25 cellular contexts compared by ENCODE assay signal in genomic region chr7:120732256-120732655, GRCh38.
"Had no signal": no experiment of that assay in that cellular context is flagged by ENCODE, and none has a peak within 500 bp of the region (broad histone marks: within the 10 kb centered on the region; RNA-seq: fewer than 3 reads in every experiment).

No MANE protein-coding gene starts in this region.

- H3K36me3 Mint-ChIP-seq: activated CD8-positive, alpha-beta memory T cell treated with anti-CD3 and anti-CD28 coated beads, Interleukin-2, amount 10 ng/mL, durations not matched to agents 7 days and 5 days; activated naive CD4-positive, alpha-beta T cell treated with anti-CD3 and anti-CD28 coated beads, Interleukin-2, amount 50 U/mL, for 72 hours; naive B cell had no signal

- H3K4me3 Mint-ChIP-seq: activated CD4-positive, alpha-beta T cell treated with anti-CD3 and anti-CD28 coated beads for 36 hours; activated CD8-positive, alpha-beta memory T cell treated with anti-CD3 and anti-CD28 coated beads, Interleukin-2, amount 10 ng/mL, durations not matched to agents 7 days and 5 days; activated CD8-positive, alpha-beta T cell treated with anti-CD3 and anti-CD28 coated beads, Interleukin-2, amount 10 ng/mL, durations not matched to agents 7 days and 5 days; naive B cell had no signal

- H3K27ac Mint-ChIP-seq: activated CD4-positive, alpha-beta T cell treated with anti-CD3 and anti-CD28 coated beads for 36 hours; activated CD8-positive, alpha-beta memory T cell treated with anti-CD3 and anti-CD28 coated beads, Interleukin-2, amount 10 ng/mL, durations not matched to agents 7 days and 5 days; activated CD8-positive, alpha-beta T cell treated with anti-CD3 and anti-CD28 coated beads, Interleukin-2, amount 10 ng/mL, durations not matched to agents 7 days and 5 days; activated naive CD4-positive, alpha-beta T cell treated with anti-CD3 and anti-CD28 coated beads, Interleukin-2, amount 50 U/mL, for 72 hours; naive B cell had no signal

- H3K4me1 Mint-ChIP-seq: activated CD4-positive, alpha-beta T cell treated with anti-CD3 and anti-CD28 coated beads for 36 hours; activated CD8-positive, alpha-beta memory T cell treated with anti-CD3 and anti-CD28 coated beads, Interleukin-2, amount 10 ng/mL, durations not matched to agents 7 days and 5 days; naive B cell had no signal

- H3K27ac ChIP-seq: gastrocnemius medialis, pancreas, right atrium auricular region, suprapubic skin, tibial artery, upper lobe of right lung had no signal

- H3K4me3 ChIP-seq: gastrocnemius medialis, pancreas, right atrium auricular region, suprapubic skin, tibial artery, upper lobe of right lung had no signal

- FAIRE-seq: bronchial epithelial cell, endothelial cell of umbilical vein, kidney, pancreas had no signal

- H3K27me3 ChIP-seq: gastrocnemius medialis, pancreas, right atrium auricular region, suprapubic skin, tibial artery, upper lobe of right lung had no signal

- H3K4me1 ChIP-seq: gastrocnemius medialis, pancreas, right atrium auricular region, suprapubic skin, tibial artery, upper lobe of right lung had no signal

- H3K36me3 ChIP-seq: gastrocnemius medialis, pancreas, right atrium auricular region, suprapubic skin, tibial artery, upper lobe of right lung had no signal

- DNase-seq: activated CD4-positive, alpha-beta T cell treated with anti-CD3 and anti-CD28 coated beads for 36 hours; activated CD4-positive, CD25-positive, alpha-beta regulatory T cell; activated CD8-positive, alpha-beta memory T cell treated with anti-CD3 and anti-CD28 coated beads, Interleukin-2, amount 10 ng/mL, durations not matched to agents 7 days and 5 days; activated CD8-positive, alpha-beta T cell treated with anti-CD3 and anti-CD28 coated beads, Interleukin-2, amount 10 ng/mL, durations not matched to agents 7 days and 5 days; activated naive CD4-positive, alpha-beta T cell; activated T-cell treated with anti-CD3 and anti-CD28 coated beads, Interleukin-2, amount 50 U/mL, for 48 hours; anterior cingulate cortex; cortex of kidney; gastrocnemius medialis; hippocampal formation; kidney; left colon; mammary epithelial cell; naive B cell; pancreas; stimulated activated CD4-positive, alpha-beta T cell treated with anti-CD3 and anti-CD28 coated beads, Interleukin-15, amount 100 ng/mL, for 24 hours; stimulated activated naive CD4-positive, alpha-beta T cell; T-helper 1 cell; tibial artery; upper lobe of right lung had no signal

- H3K9me3 Mint-ChIP-seq: naive B cell had no signal

- H3K9me3 ChIP-seq: gastrocnemius medialis, pancreas, right atrium auricular region, suprapubic skin, tibial artery, upper lobe of right lung had no signal

- ATAC-seq: activated CD4-positive, alpha-beta T cell treated with anti-CD3 and anti-CD28 coated beads for 36 hours; activated CD8-positive, alpha-beta memory T cell treated with anti-CD3 and anti-CD28 coated beads, Interleukin-2, amount 10 ng/mL, durations not matched to agents 7 days and 5 days; activated CD8-positive, alpha-beta T cell treated with anti-CD3 and anti-CD28 coated beads, Interleukin-2, amount 10 ng/mL, durations not matched to agents 7 days and 5 days; activated naive CD4-positive, alpha-beta T cell treated with anti-CD3 and anti-CD28 coated beads, Interleukin-2, amount 50 U/mL, for 72 hours; gastrocnemius medialis; left colon; pancreas; upper lobe of right lung had no signal
